12 cellular contexts compared by ENCODE assay signal in genomic region chr6:131946992-131947955, GRCh38. TPM values are rescaled to one million over a fixed set of nuclear protein-coding genes. Genes with fewer than 3 reads are reported as not detected.
DNase-seq lines count a peak whose midpoint lies in the region; ATAC-seq and TF ChIP-seq lines count a peak whose summit lies in the region.
"Had no signal": no experiment of that assay in that cellular context is flagged by ENCODE, and none has a peak within 500 bp of the region (broad histone marks: within the 10 kb centered on the region; RNA-seq: fewer than 3 reads in every experiment).

No MANE protein-coding gene starts in this region.

- peak overlapping the region; percentile 11 for H3K27ac ChIP-seq in suprapubic skin

- no peak overlapping the region for H3K27ac Mint-ChIP-seq in activated T-cell treated with anti-CD3 and anti-CD28 coated beads, Interleukin-2, amount 50 U/mL, for 72 hours
- H3K27ac Mint-ChIP-seq: activated naive CD8-positive, alpha-beta T cell treated with anti-CD3 and anti-CD28 coated beads, Interleukin-2, amount 10 ng/mL, durations not matched to agents 7 days and 5 days had no signal

- no peak for ATAC-seq in HG03159 (IDR thresholded peaks at IDR 0.05; ENCODE audit: unreplicated experiment)
- ATAC-seq in activated T-cell treated with anti-CD3 and anti-CD28 coated beads, Interleukin-2, amount 50 U/mL, for 72 hours (replicated peaks in 1 of 2) = no peak
- ATAC-seq: left ventricle myocardium superior had no signal

- H3K36me3 Mint-ChIP-seq in activated T-cell treated with anti-CD3 and anti-CD28 coated beads, Interleukin-2, amount 50 U/mL, for 72 hours (ENCODE audit: insufficient read depth in 2 of 2) = peaks cover 0 to 2% of the 10 kb centered on the region in 2 donors
- H3K36me3 Mint-ChIP-seq: activated naive CD8-positive, alpha-beta T cell treated with anti-CD3 and anti-CD28 coated beads, Interleukin-2, amount 10 ng/mL, durations not matched to agents 7 days and 5 days had no signal

- no peak overlapping the region for H3K4me3 Mint-ChIP-seq in activated T-cell treated with anti-CD3 and anti-CD28 coated beads, Interleukin-2, amount 50 U/mL, for 72 hours
- H3K4me3 Mint-ChIP-seq: activated naive CD8-positive, alpha-beta T cell treated with anti-CD3 and anti-CD28 coated beads, Interleukin-2, amount 10 ng/mL, durations not matched to agents 7 days and 5 days had no signal

- no peaks in the 10 kb centered on the region for H3K9me3 Mint-ChIP-seq in activated T-cell treated with anti-CD3 and anti-CD28 coated beads, Interleukin-2, amount 50 U/mL, for 72 hours
- H3K9me3 Mint-ChIP-seq: activated naive CD8-positive, alpha-beta T cell treated with anti-CD3 and anti-CD28 coated beads, Interleukin-2, amount 10 ng/mL, durations not matched to agents 7 days and 5 days had no signal

- TF ChIP-seq CTCF in kidney epithelial cell (IDR thresholded peaks at IDR 0.05; ENCODE audit: insufficient read depth, low read length, poor library complexity, severe bottlenecking) (no peak), suprapubic skin (IDR thresholded peaks at IDR 0.05) (no peak)

- H3K27me3 ChIP-seq in kidney epithelial cell (ENCODE audit: control insufficient read depth, insufficient read depth, low read length) = no peaks in the 10 kb centered on the region
- H3K27me3 ChIP-seq in suprapubic skin = no peaks in the 10 kb centered on the region

- H3K9me3 ChIP-seq in suprapubic skin = no peaks in the 10 kb centered on the region

- peaks cover 14% of the 10 kb centered on the region for H3K4me1 Mint-ChIP-seq in activated T-cell treated with anti-CD3 and anti-CD28 coated beads, Interleukin-2, amount 50 U/mL, for 72 hours (ENCODE audit: low read depth)

- TF ChIP-seq POLR2A in suprapubic skin (IDR thresholded peaks at IDR 0.05) = no peak

- peaks cover 28% of the 10 kb centered on the region for H3K4me1 ChIP-seq in suprapubic skin

- H3K4me3 ChIP-seq in kidney epithelial cell (ENCODE audit: low read depth, low read length) (no peak overlapping the region), suprapubic skin (peak overlapping the region; percentile 78)

- no peak for TF ChIP-seq EP300 in suprapubic skin (IDR thresholded peaks at IDR 0.05)

- H3K27me3 Mint-ChIP-seq in activated T-cell treated with anti-CD3 and anti-CD28 coated beads, Interleukin-2, amount 50 U/mL, for 72 hours (ENCODE audit: low read depth) = peaks cover 56% of the 10 kb centered on the region

- DNase-seq in HCEC 1CT (peak; percentile 38), astrocyte of the hippocampus (ENCODE audit: low read depth, low spot score) (peak; percentile 85), kidney epithelial cell (ENCODE audit: low read depth) (peak; percentile 37), suprapubic skin (ENCODE audit: low spot score in 2 of 2) (no peak), NCI-H1417 (lab: John Stamatoyannopoulos, UW) (no peak), cortex of kidney (lab: John Stamatoyannopoulos, UW) (no peak)
- DNase-seq in activated T-cell treated with anti-CD3 and anti-CD28 coated beads, Interleukin-2, amount 50 U/mL, for 72 hours = no peak
- DNase-seq: activated naive CD8-positive, alpha-beta T cell treated with anti-CD3 and anti-CD28 coated beads, Interleukin-2, amount 10 ng/mL, durations not matched to agents 7 days and 5 days; DMS53; left ventricle myocardium superior; SIG-M5 had no signal

- H3K36me3 ChIP-seq in kidney epithelial cell (ENCODE audit: control insufficient read depth, insufficient read depth, low read length) = peaks cover 2% of the 10 kb centered on the region
- H3K36me3 ChIP-seq in suprapubic skin = no peaks in the 10 kb centered on the region

- WGBS in suprapubic skin = 46% methylated on average over 6 of the region's 6 CpGs

RNA-seq across cellular contexts. Expression of gene CCN2, which starts 3.9 kb away (rescaled TPM):
- total RNA-seq in kidney epithelial cell (172 and 194 TPM in 2 replicates), suprapubic skin (100 to 1,000 TPM in 1 of 4 donors, 10 to 100 TPM in 3; 41.0 to 136 (median 78.6) TPM)
- not detected for total RNA-seq in activated T-cell treated with anti-CD3 and anti-CD28 coated beads, Interleukin-2, amount 50 U/mL, for 72 hours
- total RNA-seq: activated naive CD8-positive, alpha-beta T cell treated with anti-CD3 and anti-CD28 coated beads, Interleukin-2, amount 10 ng/mL, durations not matched to agents 7 days and 5 days had no signal

Comparison
In these comparisons a context has a peak if more than half of its experiments do, and no peak if none do; other contexts are left out.
1. DNase-seq: peak in HCEC 1CT (single experiment), astrocyte of the hippocampus (single experiment) and kidney epithelial cell (single experiment); none in suprapubic skin (0 of 2), NCI-H1417 (0 of 3), activated T-cell treated with anti-CD3 and anti-CD28 coated beads, Interleukin-2, amount 50 U/mL, for 72 hours (0 of 2) and cortex of kidney (single experiment).
2. RNA of gene CCN2, which starts 3.9 kb away (total RNA-seq): 172 to 194 TPM in kidney epithelial cell and 41.0 to 136 TPM in suprapubic skin; not detected in activated T-cell treated with anti-CD3 and anti-CD28 coated beads, Interleukin-2, amount 50 U/mL, for 72 hours; every median in the first group is over 10 times any median in the second.